8 cellular contexts compared by ENCODE assay signal in genomic region chr6:57173056-57173885, GRCh38. TPM values are rescaled to one million over a fixed set of nuclear protein-coding genes. Genes with fewer than 3 reads are reported as not detected.
DNase-seq lines count a peak whose midpoint lies in the region; ATAC-seq and TF ChIP-seq lines count a peak whose summit lies in the region.

No MANE protein-coding gene starts in this region.

- peak overlapping the region; percentile 80 for H3K4me2 ChIP-seq in GM23338

- no peaks in the 10 kb centered on the region for H3K9me3 Mint-ChIP-seq in GM23338

- 0 out of 2 replicates have a peak, but pooled peaks cover 3% of the 10 kb centered on the region for H3F3A ChIP-seq in GM23338 (replicated peaks; ENCODE audit: low read depth)

- ATAC-seq in GM23338 (peak; percentile 23), GM21423 (IDR thresholded peaks at IDR 0.05; ENCODE audit: unreplicated experiment) (no peak)

- no peaks in the 10 kb centered on the region for H3K27me3 ChIP-seq in BE2C
- H3K27me3 ChIP-seq in GM23338 (ENCODE audit: insufficient read depth) = peaks cover 12% of the 10 kb centered on the region
- H3K27me3 ChIP-seq in adipocyte (replicated peaks; ENCODE audit: control insufficient read depth, insufficient read depth, low read length) = no peaks in the 10 kb centered on the region
- H3K27me3 ChIP-seq in iPS DF 6.9 (ENCODE audit: control insufficient read depth, insufficient read depth, low read length) = no peaks in the 10 kb centered on the region

- no peaks in the 10 kb centered on the region for H3K36me3 ChIP-seq in BE2C
- H3K36me3 ChIP-seq in GM23338 (ENCODE audit: insufficient read depth) = peaks cover 5% of the 10 kb centered on the region; the same call in 1 of the 2 replicates
- H3K36me3 ChIP-seq in adipocyte (ENCODE audit: control insufficient read depth, insufficient read depth, low read length, severe bottlenecking) = peaks cover 5% of the 10 kb centered on the region
- no peaks in the 10 kb centered on the region for H3K36me3 ChIP-seq in iPS DF 6.9 (ENCODE audit: control insufficient read depth, insufficient read depth, low read length)

- no peaks in the 10 kb centered on the region for H3K36me3 Mint-ChIP-seq in GM23338 (ENCODE audit: low read depth)

- H3K4me1 ChIP-seq in BE2C = no peaks in the 10 kb centered on the region
- peaks cover 23% of the 10 kb centered on the region for H3K4me1 ChIP-seq in GM23338 (ENCODE audit: insufficient read depth)
- H3K4me1 ChIP-seq in adipocyte (ENCODE audit: control insufficient read depth, insufficient read depth, low read length) = peaks cover 28% of the 10 kb centered on the region
- H3K4me1 ChIP-seq in iPS DF 6.9 (ENCODE audit: control insufficient read depth, insufficient read depth, low read length) = peaks cover 1% of the 10 kb centered on the region; the same call in 1 of the 2 replicates

- peaks cover 44% of the 10 kb centered on the region for H3K79me2 ChIP-seq in GM23338 (replicated peaks; ENCODE audit: insufficient read depth)

- TF ChIP-seq CTCF in BE2C (IDR thresholded peaks at IDR 0.05; ENCODE audit: low read depth, low read length) (no peak), GM23338 (conservative IDR thresholded peaks at IDR 0.05; ENCODE audit: low read depth in 2 of 2) (no peak)

- H3K9me2 ChIP-seq in GM23338 (ENCODE audit: insufficient read depth) = no peaks in the 10 kb centered on the region

- H3K27ac Mint-ChIP-seq in GM23338 = peak overlapping the region; percentile 81; the same call in 1 of the 2 replicates

- no peak for DNase-seq in BE2C
- peak; percentile 51 for DNase-seq in GM23338 (ENCODE audit: low spot score)
- peak; percentile 63 for DNase-seq in OCI-M2 (lab: John Stamatoyannopoulos, UW; ENCODE audit: unreplicated experiment)
- DNase-seq in adipocyte (ENCODE audit: low read depth) = peak; percentile 60
- no peak for DNase-seq in iPS DF 6.9 (ENCODE audit: low read depth, low spot score)
- DNase-seq in skeletal muscle cell (ENCODE audit: low read depth) = no peak
- DNase-seq in posterior cingulate gyrus = no peak

- H3K27me3 Mint-ChIP-seq in GM23338 (ENCODE audit: insufficient read depth, low read depth, poor library complexity) = peaks cover 8% of the 10 kb centered on the region

- no peak overlapping the region for H3K27ac ChIP-seq in GM23338 (ENCODE audit: low read depth)
- H3K27ac ChIP-seq in iPS DF 6.9 (ENCODE audit: low read length) = no peak overlapping the region

- H2AFZ ChIP-seq in GM23338 = peak overlapping the region; percentile 91

- no CpG with 5 or more reads among the region's 19 CpGs for WGBS in iPS DF 6.9 (ENCODE audit: insufficient coverage, insufficient read length)

- peak overlapping the region; percentile 94 for H3K4me3 Mint-ChIP-seq in GM23338

- no peaks in the 10 kb centered on the region for H4K20me1 ChIP-seq in GM23338 (replicated peaks; ENCODE audit: insufficient read depth)

- peak overlapping the region; percentile 96 for H3K9ac ChIP-seq in adipocyte (ENCODE audit: low read length)

- H3K4me3 ChIP-seq in BE2C (ENCODE audit: low read depth, low read length) (peak overlapping the region; percentile 89), GM23338 (peak overlapping the region; percentile 75), adipocyte (ENCODE audit: low read length) (peak overlapping the region; percentile 91), iPS DF 6.9 (ENCODE audit: low read length) (peak overlapping the region; percentile 57; the same call in 1 of the 2 replicates), skeletal muscle cell (ENCODE audit: low read depth, low read length) (peak overlapping the region; percentile 79)

- H3K4me1 Mint-ChIP-seq in GM23338 = peaks cover 39% of the 10 kb centered on the region

- intact Hi-C loops in posterior cingulate gyrus (cut with DNase I) = loop anchor here (2.0 to 5.0 kb wide), 2 partner anchors 81 to 126 kb away; partner anchors contain the start of genes KIAA1586 and ZNF451

- H3K9me3 ChIP-seq in BE2C = no peaks in the 10 kb centered on the region
- no peaks in the 10 kb centered on the region for H3K9me3 ChIP-seq in adipocyte (ENCODE audit: control insufficient read depth, low read length)
- H3K9me3 ChIP-seq in iPS DF 6.9 (ENCODE audit: control insufficient read depth, insufficient read depth, low read length) = no peaks in the 10 kb centered on the region

TF ChIP-seq in GM23338, 12 proteins besides CTCF, POLR2A, EP300 and RAD21 (continues in another document):
- TF ChIP-seq POLR2AphosphoS5 (IDR thresholded peaks at IDR 0.05; ENCODE audit: low read depth) (no peak), JUNB (IDR thresholded peaks at IDR 0.05; ENCODE audit: unreplicated experiment) (no peak), ETS1 (IDR thresholded peaks at IDR 0.05) (no peak), CREB1 (CRISPR knock-in tag; IDR thresholded peaks at IDR 0.05; ENCODE audit: low read depth) (no peak), STAT1 (IDR thresholded peaks at IDR 0.05; ENCODE audit: unreplicated experiment) (no peak), ZNF114 (CRISPR knock-in tag; IDR thresholded peaks at IDR 0.05) (no peak), ZNF331 (CRISPR knock-in tag; IDR thresholded peaks at IDR 0.05; ENCODE audit: low read depth) (no peak)
- TF ChIP-seq, protein P1, sequence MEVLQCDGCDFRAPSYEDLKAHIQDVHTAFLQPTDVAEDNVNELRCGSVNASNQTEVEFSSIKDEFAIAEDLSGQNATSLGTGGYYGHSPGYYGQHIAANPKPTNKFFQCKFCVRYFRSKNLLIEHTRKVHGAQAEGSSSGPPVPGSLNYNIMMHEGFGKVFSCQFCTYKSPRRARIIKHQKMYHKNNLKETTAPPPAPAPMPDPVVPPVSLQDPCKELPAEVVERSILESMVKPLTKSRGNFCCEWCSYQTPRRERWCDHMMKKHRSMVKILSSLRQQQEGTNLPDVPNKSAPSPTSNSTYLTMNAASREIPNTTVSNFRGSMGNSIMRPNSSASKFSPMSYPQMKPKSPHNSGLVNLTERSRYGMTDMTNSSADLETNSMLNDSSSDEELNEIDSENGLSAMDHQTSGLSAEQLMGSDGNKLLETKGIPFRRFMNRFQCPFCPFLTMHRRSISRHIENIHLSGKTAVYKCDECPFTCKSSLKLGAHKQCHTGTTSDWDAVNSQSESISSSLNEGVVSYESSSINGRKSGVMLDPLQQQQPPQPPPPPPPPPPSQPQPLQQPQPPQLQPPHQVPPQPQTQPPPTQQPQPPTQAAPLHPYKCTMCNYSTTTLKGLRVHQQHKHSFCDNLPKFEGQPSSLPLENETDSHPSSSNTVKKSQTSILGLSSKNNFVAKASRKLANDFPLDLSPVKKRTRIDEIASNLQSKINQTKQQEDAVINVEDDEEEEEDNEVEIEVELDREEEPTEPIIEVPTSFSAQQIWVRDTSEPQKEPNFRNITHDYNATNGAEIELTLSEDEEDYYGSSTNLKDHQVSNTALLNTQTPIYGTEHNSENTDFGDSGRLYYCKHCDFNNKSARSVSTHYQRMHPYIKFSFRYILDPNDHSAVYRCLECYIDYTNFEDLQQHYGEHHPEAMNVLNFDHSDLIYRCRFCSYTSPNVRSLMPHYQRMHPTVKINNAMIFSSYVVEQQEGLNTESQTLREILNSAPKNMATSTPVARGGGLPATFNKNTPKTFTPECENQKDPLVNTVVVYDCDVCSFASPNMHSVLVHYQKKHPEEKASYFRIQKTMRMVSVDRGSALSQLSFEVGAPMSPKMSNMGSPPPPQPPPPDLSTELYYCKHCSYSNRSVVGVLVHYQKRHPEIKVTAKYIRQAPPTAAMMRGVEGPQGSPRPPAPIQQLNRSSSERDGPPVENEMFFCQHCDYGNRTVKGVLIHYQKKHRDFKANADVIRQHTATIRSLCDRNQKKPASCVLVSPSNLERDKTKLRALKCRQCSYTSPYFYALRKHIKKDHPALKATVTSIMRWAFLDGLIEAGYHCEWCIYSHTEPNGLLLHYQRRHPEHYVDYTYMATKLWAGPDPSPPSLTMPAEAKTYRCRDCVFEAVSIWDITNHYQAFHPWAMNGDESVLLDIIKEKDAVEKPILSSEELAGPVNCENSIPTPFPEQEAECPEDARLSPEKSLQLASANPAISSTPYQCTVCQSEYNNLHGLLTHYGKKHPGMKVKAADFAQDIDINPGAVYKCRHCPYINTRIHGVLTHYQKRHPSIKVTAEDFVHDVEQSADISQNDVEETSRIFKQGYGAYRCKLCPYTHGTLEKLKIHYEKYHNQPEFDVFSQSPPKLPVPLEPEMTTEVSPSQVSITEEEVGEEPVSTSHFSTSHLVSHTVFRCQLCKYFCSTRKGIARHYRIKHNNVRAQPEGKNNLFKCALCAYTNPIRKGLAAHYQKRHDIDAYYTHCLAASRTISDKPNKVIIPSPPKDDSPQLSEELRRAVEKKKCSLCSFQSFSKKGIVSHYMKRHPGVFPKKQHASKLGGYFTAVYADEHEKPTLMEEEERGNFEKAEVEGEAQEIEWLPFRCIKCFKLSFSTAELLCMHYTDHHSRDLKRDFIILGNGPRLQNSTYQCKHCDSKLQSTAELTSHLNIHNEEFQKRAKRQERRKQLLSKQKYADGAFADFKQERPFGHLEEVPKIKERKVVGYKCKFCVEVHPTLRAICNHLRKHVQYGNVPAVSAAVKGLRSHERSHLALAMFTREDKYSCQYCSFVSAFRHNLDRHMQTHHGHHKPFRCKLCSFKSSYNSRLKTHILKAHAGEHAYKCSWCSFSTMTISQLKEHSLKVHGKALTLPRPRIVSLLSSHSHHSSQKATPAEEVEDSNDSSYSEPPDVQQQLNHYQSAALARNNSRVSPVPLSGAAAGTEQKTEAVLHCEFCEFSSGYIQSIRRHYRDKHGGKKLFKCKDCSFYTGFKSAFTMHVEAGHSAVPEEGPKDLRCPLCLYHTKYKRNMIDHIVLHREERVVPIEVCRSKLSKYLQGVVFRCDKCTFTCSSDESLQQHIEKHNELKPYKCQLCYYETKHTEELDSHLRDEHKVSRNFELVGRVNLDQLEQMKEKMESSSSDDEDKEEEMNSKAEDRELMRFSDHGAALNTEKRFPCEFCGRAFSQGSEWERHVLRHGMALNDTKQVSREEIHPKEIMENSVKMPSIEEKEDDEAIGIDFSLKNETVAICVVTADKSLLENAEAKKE (CRISPR knock-in tag; IDR thresholded peaks at IDR 0.05) = no peak

RNA-seq across cellular contexts. Expression of gene BAG2, which starts 1.1 kb away (rescaled TPM):
- polyA plus RNA-seq in BE2C (2012; ENCODE audit: insufficient read depth, insufficient read length, low read depth) = 0.73 TPM
- total RNA-seq in GM23338 (2014; rRNA removed; shearing (Covaris generic)) = 8.5 TPM in 2 replicates
- polyA plus RNA-seq in GM23338 (2016; fragmentation: Nextera tagmentation; extraction: Ambion mirVana) = 9.0 and 9.5 TPM in 2 replicates

RNA-seq across cellular contexts. Expression of gene RAB23, which starts 48.8 kb away (rescaled TPM):
- polyA plus RNA-seq in BE2C (2012; ENCODE audit: insufficient read depth, insufficient read length, low read depth) = 2.5 TPM
- total RNA-seq in GM23338 (2014; rRNA removed; shearing (Covaris generic)) = 16.0 and 16.7 TPM in 2 replicates
- polyA plus RNA-seq in GM23338 (2016; fragmentation: Nextera tagmentation; extraction: Ambion mirVana) = 5.0 and 5.2 TPM in 2 replicates

Comparison
In these comparisons a context has a peak if more than half of its experiments do, and no peak if none do; other contexts are left out.
1. DNase-seq: peak in GM23338 (single experiment), OCI-M2 (single experiment) and adipocyte (single experiment); none in BE2C (single experiment), iPS DF 6.9 (single experiment), skeletal muscle cell (single experiment) and posterior cingulate gyrus (0 of 10).
2. Peak in every context shown above with its lines, with median percentiles within 50 percentile points of each other: H3K4me3 ChIP-seq.